ENCODE assay signal across 8 cellular contexts in genomic region chr3:178001670-178002101, GRCh38.
A peak's percentile ranks its signal among the peaks of the same experiment; 100 is the strongest.
DNase-seq lines count a peak whose midpoint lies in the region; ATAC-seq and TF ChIP-seq lines count a peak whose summit lies in the region.

No MANE protein-coding gene starts in this region.

- H3K36me3 Mint-ChIP-seq in WTC11, result no peaks in the 10 kb centered on the region

- no peaks in the 10 kb centered on the region for H3K27me3 Mint-ChIP-seq in WTC11 (ENCODE audit: low read depth)

- intact Hi-C loops in right lobe of liver (cut with DNase I) (no loop called here), body of pancreas (cut with DNase I) (no loop called here)

- WGBS in right lobe of liver (ENCODE audit: insufficient coverage, low coverage, low lambda C conversion rate, missing lambda C conversion rate), result 75% methylated on average over 1 of the region's 1 CpG
- 65 to 83% methylated on average over 1 of the region's 1 CpG for WGBS in body of pancreas, 2 donors

- TF ChIP-seq CTCF in NB4 (IDR thresholded peaks at IDR 0.05; ENCODE audit: low read depth, low read length), result no peak
- no peak for TF ChIP-seq CTCF in right lobe of liver (IDR thresholded peaks at IDR 0.05)
- TF ChIP-seq CTCF in body of pancreas (IDR thresholded peaks at IDR 0.05), result no peak
- no peak for TF ChIP-seq CTCF in WTC11 (IDR thresholded peaks at IDR 0.05)

- H3K36me3 ChIP-seq in right lobe of liver, result no peaks in the 10 kb centered on the region
- H3K36me3 ChIP-seq in body of pancreas (replicated peaks in 1 of 2; ENCODE audit: insufficient read depth in 1 of 2, low read depth in 2 of 2), result no peaks in the 10 kb centered on the region

- DNase-seq in NB4 (ENCODE audit: low read depth) (peak; percentile 66), right lobe of liver (no peak), iPS-NIHi11 (ENCODE audit: low spot score) (no peak), iPS-NIHi7 (ENCODE audit: extremely low spot score) (no peak), body of pancreas (no peak), WTC11 (ENCODE audit: low spot score) (no peak)

- CTCF ChIA-PET in WTC11 (lab: Charles Lee), result no interaction called here

- H3K4me3 ChIP-seq in NB4 (ENCODE audit: low read depth, low read length) (no peak overlapping the region), right lobe of liver (no peak overlapping the region), body of pancreas (no peak overlapping the region)

- TF ChIP-seq POLR2A in NB4 (IDR thresholded peaks at IDR 0.05; ENCODE audit: extremely low read depth, insufficient read length), result no peak
- no peak for TF ChIP-seq POLR2A in right lobe of liver (IDR thresholded peaks at IDR 0.05)
- no peak for TF ChIP-seq POLR2A in body of pancreas (IDR thresholded peaks at IDR 0.05)

- no peak overlapping the region for H3K27ac ChIP-seq in right lobe of liver
- H3K27ac ChIP-seq in body of pancreas, result no peak overlapping the region

- no peaks in the 10 kb centered on the region for H3K4me1 Mint-ChIP-seq in WTC11

- POLR2A ChIA-PET in WTC11 (lab: Charles Lee), result no interaction called here

- H3K27ac Mint-ChIP-seq in WTC11, result no peak overlapping the region

- H3K9me3 ChIP-seq in right lobe of liver, result no peaks in the 10 kb centered on the region
- H3K9me3 ChIP-seq in body of pancreas, result no peaks in the 10 kb centered on the region

- ATAC-seq in GM18517 (IDR thresholded peaks at IDR 0.05; ENCODE audit: unreplicated experiment) (peak; percentile 85), GM21825 (IDR thresholded peaks at IDR 0.05; ENCODE audit: unreplicated experiment) (peak; percentile 91), right lobe of liver (peak; percentile 14 to 37 (median 32)), body of pancreas (no peak), WTC11 (no peak)

- H3K27me3 ChIP-seq in right lobe of liver, result no peaks in the 10 kb centered on the region
- H3K27me3 ChIP-seq in body of pancreas, result no peaks in the 10 kb centered on the region

- H3K4me1 ChIP-seq in right lobe of liver, result no peaks in the 10 kb centered on the region
- H3K4me1 ChIP-seq in body of pancreas, result no peaks in the 10 kb centered on the region

- H3K9me3 Mint-ChIP-seq in WTC11, result peaks cover 9% of the 10 kb centered on the region

- H3K4me3 Mint-ChIP-seq in WTC11, result no peak overlapping the region

TF ChIP-seq in WTC11, 78 proteins besides CTCF, POLR2A, EP300 and RAD21:
- no peak for TF ChIP-seq ARID4B (CRISPR knock-in tag; IDR thresholded peaks at IDR 0.05; ENCODE audit: borderline replicate concordance)
- no peak for TF ChIP-seq ELF4 (CRISPR knock-in tag; IDR thresholded peaks at IDR 0.05; ENCODE audit: low read depth)
- no peak for TF ChIP-seq NR3C1 (CRISPR knock-in tag; conservative IDR thresholded peaks at IDR 0.05; ENCODE audit: low read depth)

Comparison
In these comparisons a context has a peak if more than half of its experiments do, and no peak if none do; other contexts are left out.
1. ATAC-seq: peak in GM18517 (single experiment), GM21825 (single experiment) and right lobe of liver (4 of 4); none in body of pancreas (single experiment) and WTC11 (single experiment).